8 cellular contexts compared by ENCODE assay signal in genomic region chr9:127980706-127981558, GRCh38. TPM values are rescaled to one million over a fixed set of nuclear protein-coding genes. Genes with fewer than 3 reads are reported as not detected.
DNase-seq lines count a peak whose midpoint lies in the region; ATAC-seq and TF ChIP-seq lines count a peak whose summit lies in the region.

TSS of gene EEIG1 (minus strand) at chr9:127980989. CDS start at chr9:127980137, 852 bp downstream.

- H3K4me3 Mint-ChIP-seq in activated CD4-positive, alpha-beta T cell treated with anti-CD3 and anti-CD28 coated beads, Interleukin-2, amount 10 ng/mL, durations not matched to agents 7 days and 5 days, result peak within 1 kb of the TSS; percentile 98

- H3K4me2 ChIP-seq in BLaER1 treated with 17β-estradiol and CSF1 and Interleukin-3, amounts not matched to agents 10 nM and 100 nM, result peak within 1 kb of the TSS; percentile 92 to 100 (median 98)

- H3K9me3 ChIP-seq in BLaER1 treated with 17β-estradiol and CSF1 and Interleukin-3, amounts not matched to agents 10 nM and 100 nM (replicated peaks in 1 of 11), result no peaks in the 10 kb centered on the region
- H3K9me3 ChIP-seq in colonic mucosa, result no peaks in the 10 kb centered on the region

- peaks cover 15 to 48% (median 44%) of the 10 kb centered on the region in 11 experiments; a peak in 20 of 22 replicates for H4K20me1 ChIP-seq in BLaER1 treated with 17β-estradiol and CSF1 and Interleukin-3, amounts not matched to agents 10 nM and 100 nM

- peak within 1 kb of the TSS; percentile 83 to 95 (median 90) for H3K4me3 ChIP-seq in BLaER1 treated with 17β-estradiol and CSF1 and Interleukin-3, amounts not matched to agents 10 nM and 100 nM
- peak within 1 kb of the TSS; percentile 83 for H3K4me3 ChIP-seq in colonic mucosa

- POLR2A ChIA-PET in activated CD4-positive, alpha-beta T cell treated with anti-CD3 and anti-CD28 coated beads, Interleukin-2, amount 10 ng/mL, durations not matched to agents 7 days and 5 days (lab: Charles Lee), result no interaction called here

- no peak for TF ChIP-seq CTCF in colonic mucosa (IDR thresholded peaks at IDR 0.05)

- CTCF ChIA-PET in activated CD4-positive, alpha-beta T cell treated with anti-CD3 and anti-CD28 coated beads, Interleukin-2, amount 10 ng/mL, durations not matched to agents 7 days and 5 days (lab: Charles Lee), result interaction anchor here (0.6 to 2.2 kb wide), 13 partner anchors 9 to 196 kb away, joined by 3 to 9 read pairs (median 4); partner anchors contain the start of genes SLC25A25 and ST6GALNAC4

- no peaks in the 10 kb centered on the region for H3K36me3 ChIP-seq in BLaER1 treated with 17β-estradiol and CSF1 and Interleukin-3, amounts not matched to agents 10 nM and 100 nM
- H3K36me3 ChIP-seq in colonic mucosa, result no peaks in the 10 kb centered on the region

- H3K27me3 Mint-ChIP-seq in activated CD4-positive, alpha-beta T cell treated with anti-CD3 and anti-CD28 coated beads, Interleukin-2, amount 10 ng/mL, durations not matched to agents 7 days and 5 days, result no peaks in the 10 kb centered on the region

- intact Hi-C loops in colonic mucosa (cut with DNase I), result no loop called here

- peak; percentile 77 for ATAC-seq in GM19328 (IDR thresholded peaks at IDR 0.05; ENCODE audit: unreplicated experiment)
- ATAC-seq in HG03469 (IDR thresholded peaks at IDR 0.05; ENCODE audit: unreplicated experiment), result peak; percentile 44
- peak; percentile 80 for ATAC-seq in left lobe of liver

- H3K9ac ChIP-seq in BLaER1 treated with 17β-estradiol and CSF1 and Interleukin-3, amounts not matched to agents 10 nM and 100 nM, result peak within 1 kb of the TSS; percentile 78 to 89 (median 85)
- H3K9ac ChIP-seq in colonic mucosa (ENCODE audit: low read depth in 2 of 2, low read length in 2 of 2), result peak within 1 kb of the TSS; percentile 97 to 98

- peak within 1 kb of the TSS; percentile 59 to 88 (median 79); a peak in 21 of 22 replicates for H3K27ac ChIP-seq in BLaER1 treated with 17β-estradiol and CSF1 and Interleukin-3, amounts not matched to agents 10 nM and 100 nM
- H3K27ac ChIP-seq in colonic mucosa, result peak within 1 kb of the TSS; percentile 96

- DNase-seq in NCI-H748 (lab: John Stamatoyannopoulos, UW; ENCODE audit: unreplicated experiment) (peak; percentile 96), colonic mucosa (peak; percentile 97), left lobe of liver (ENCODE audit: low spot score) (peak; percentile 97)
- DNase-seq in activated CD4-positive, alpha-beta T cell treated with anti-CD3 and anti-CD28 coated beads, Interleukin-2, amount 10 ng/mL, durations not matched to agents 7 days and 5 days, result peak; percentile 97
- peak; percentile 96 for DNase-seq in stimulated activated CD4-positive, alpha-beta T cell treated with anti-CD3 and anti-CD28 coated beads, Interleukin-1b, Interleukin-23, amount 100 ng/mL, for 48 hours

- peaks cover 41% of the 10 kb centered on the region for H3K36me3 Mint-ChIP-seq in activated CD4-positive, alpha-beta T cell treated with anti-CD3 and anti-CD28 coated beads, Interleukin-2, amount 10 ng/mL, durations not matched to agents 7 days and 5 days (ENCODE audit: low read depth)

- H3K4me1 ChIP-seq in BLaER1 treated with 17β-estradiol and CSF1 and Interleukin-3, amounts not matched to agents 10 nM and 100 nM, result peaks cover 50 to 87% (median 81%) of the 10 kb centered on the region in 10 experiments
- peaks cover 16% of the 10 kb centered on the region for H3K4me1 ChIP-seq in colonic mucosa

- H3K27me3 ChIP-seq in BLaER1 treated with 17β-estradiol and CSF1 and Interleukin-3, amounts not matched to agents 10 nM and 100 nM, result peaks cover 0 to 15% (median 6%) of the 10 kb centered on the region in 11 experiments; a peak in 9 of 22 replicates
- H3K27me3 ChIP-seq in colonic mucosa, result no peaks in the 10 kb centered on the region

- peaks cover 40% of the 10 kb centered on the region for H3K4me1 Mint-ChIP-seq in activated CD4-positive, alpha-beta T cell treated with anti-CD3 and anti-CD28 coated beads, Interleukin-2, amount 10 ng/mL, durations not matched to agents 7 days and 5 days

- H3K27ac Mint-ChIP-seq in activated CD4-positive, alpha-beta T cell treated with anti-CD3 and anti-CD28 coated beads, Interleukin-2, amount 10 ng/mL, durations not matched to agents 7 days and 5 days, result peak within 1 kb of the TSS; percentile 96

- H3K9me3 Mint-ChIP-seq in activated CD4-positive, alpha-beta T cell treated with anti-CD3 and anti-CD28 coated beads, Interleukin-2, amount 10 ng/mL, durations not matched to agents 7 days and 5 days, result no peaks in the 10 kb centered on the region

RNA-seq across cellular contexts. Expression of gene EEIG1, which starts in this region (rescaled TPM):
- 100 to 1,000 TPM; 412 to 477 TPM for total RNA-seq in activated CD4-positive, alpha-beta T cell treated with anti-CD3 and anti-CD28 coated beads, Interleukin-2, amount 10 ng/mL, durations not matched to agents 7 days and 5 days
- 10 to 100 TPM; 72.2 to 95.9 TPM for total RNA-seq in colonic mucosa
- total RNA-seq in left lobe of liver, result 42.5 TPM

Comparison
In these comparisons a context has a peak if more than half of its experiments do, and no peak if none do; other contexts are left out.
1. Peak in every context shown above with its lines: DNase-seq, ATAC-seq, H3K4me3 ChIP-seq and H3K27ac ChIP-seq.